ENCODE assay signal across 9 cellular contexts in the genomic region with DNA sequence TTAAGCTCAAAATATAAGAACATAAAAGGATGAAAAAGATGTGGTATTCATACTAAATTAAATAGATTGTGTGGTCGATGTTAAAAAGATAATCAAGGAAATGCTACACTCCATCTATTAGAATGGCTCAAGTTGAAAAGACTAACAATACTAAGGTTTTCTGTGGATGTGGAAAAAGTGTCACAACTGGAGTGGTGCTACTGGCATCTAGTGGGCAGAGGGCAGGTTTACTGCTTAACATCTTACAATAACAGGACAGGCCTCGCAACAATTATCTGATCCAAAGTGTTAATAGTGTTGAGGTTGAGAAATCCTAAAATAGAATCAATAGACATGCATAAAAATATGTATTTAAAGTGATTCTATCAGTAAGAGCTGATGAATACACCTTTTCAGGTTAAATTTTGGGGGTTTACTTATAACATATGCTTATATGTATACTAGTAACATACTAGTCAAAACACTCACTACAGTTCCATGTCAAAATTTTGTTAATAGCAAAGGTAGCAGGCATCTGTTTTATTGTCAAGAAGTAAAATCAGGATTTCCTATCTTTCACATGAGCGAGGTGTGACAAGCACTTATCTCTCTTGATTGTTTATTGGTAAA.
DNase-seq lines count a peak whose midpoint lies in the region; ATAC-seq and TF ChIP-seq lines count a peak whose summit lies in the region.
"Had no signal": no experiment of that assay in that cellular context is flagged by ENCODE, and none has a peak within 500 bp of the region (broad histone marks: within the 10 kb centered on the region; RNA-seq: fewer than 3 reads in every experiment).

No MANE protein-coding gene starts in this region.

- no peaks in the 10 kb centered on the region for H3K27me3 Mint-ChIP-seq in activated naive CD4-positive, alpha-beta T cell treated with anti-CD3 and anti-CD28 coated beads, Interleukin-2, amount 10 ng/mL, durations not matched to agents 7 days and 5 days

- H3K4me3 ChIP-seq in AG04450 (ENCODE audit: low read depth, low read length) (no peak overlapping the region), foreskin fibroblast (ENCODE audit: low read depth in 1 of 2, low read length in 2 of 2) (no peak overlapping the region), gastrocnemius medialis (no peak overlapping the region)

- H3K36me3 ChIP-seq in gastrocnemius medialis, result no peaks in the 10 kb centered on the region

- intact Hi-C loops in gastrocnemius medialis (cut with DNase I; ENCODE audit: low total_unique reads), result no loop called here

- no peaks in the 10 kb centered on the region for H3K9me3 Mint-ChIP-seq in activated naive CD4-positive, alpha-beta T cell treated with anti-CD3 and anti-CD28 coated beads, Interleukin-2, amount 10 ng/mL, durations not matched to agents 7 days and 5 days
- H3K9me3 Mint-ChIP-seq: stimulated activated naive CD8-positive, alpha-beta T cell treated with anti-CD3 and anti-CD28 coated beads, Interleukin-15, Interleukin-2, amounts not matched to agents 100 ng/mL and 50 ng/mL, for 24 hours had no signal

- peak; percentile 61 for ATAC-seq in GM21723 (IDR thresholded peaks at IDR 0.05; ENCODE audit: unreplicated experiment)
- ATAC-seq in gastrocnemius medialis, result no peak

- no peak overlapping the region for H3K27ac Mint-ChIP-seq in activated naive CD4-positive, alpha-beta T cell treated with anti-CD3 and anti-CD28 coated beads, Interleukin-2, amount 10 ng/mL, durations not matched to agents 7 days and 5 days
- H3K27ac Mint-ChIP-seq: stimulated activated naive CD8-positive, alpha-beta T cell treated with anti-CD3 and anti-CD28 coated beads, Interleukin-15, Interleukin-2, amounts not matched to agents 100 ng/mL and 50 ng/mL, for 24 hours had no signal

- in situ Hi-C loops in gastrocnemius medialis (cut with MboI; ENCODE audit: low sequenced_read_pairs in 4 of 4), result no loop called here

- CTCF ChIA-PET in AG04450 (lab: Charles Lee), result interaction anchor here (0.5 to 4.7 kb wide), 39 partner anchors 8 to 747 kb away, joined by 3 to 54 read pairs (median 4); partner anchors contain the start of gene TMEFF2
- CTCF ChIA-PET in activated naive CD4-positive, alpha-beta T cell treated with anti-CD3 and anti-CD28 coated beads, Interleukin-2, amount 10 ng/mL, durations not matched to agents 7 days and 5 days (lab: Charles Lee), result interaction anchor here (0.6 kb wide), 1 partner anchor 35 kb away, joined by 3 read pairs; no protein-coding TSS in a partner anchor

- peak; percentile 23 for DNase-seq in AG04450 (ENCODE audit: low read depth, low spot score)
- DNase-seq in OCI-M1 (lab: John Stamatoyannopoulos, UW), result peak; percentile 62
- DNase-seq in foreskin fibroblast, result peak; percentile 37 to 78
- DNase-seq in stimulated activated CD4-positive, alpha-beta T cell treated with anti-CD3 and anti-CD28 coated beads, Interleukin-2, amount 100 ng/mL, for 24 hours, result no peak
- no peak for DNase-seq in activated naive CD4-positive, alpha-beta T cell treated with anti-CD3 and anti-CD28 coated beads, Interleukin-2, amount 10 ng/mL, durations not matched to agents 7 days and 5 days
- DNase-seq in gastrocnemius medialis, result no peak
- no peak for DNase-seq in activated gamma-delta T cell treated with Interleukin-2 at 50 U/mL for 16 hours

- H3K36me3 Mint-ChIP-seq in activated naive CD4-positive, alpha-beta T cell treated with anti-CD3 and anti-CD28 coated beads, Interleukin-2, amount 10 ng/mL, durations not matched to agents 7 days and 5 days, result no peaks in the 10 kb centered on the region

- H3K27ac ChIP-seq in AG04450 (ENCODE audit: low read depth, low read length) (no peak overlapping the region), gastrocnemius medialis (no peak overlapping the region)

- POLR2A ChIA-PET in AG04450 (lab: Yijun Ruan, JAX), result no interaction called here

- H3K4me3 Mint-ChIP-seq in activated naive CD4-positive, alpha-beta T cell treated with anti-CD3 and anti-CD28 coated beads, Interleukin-2, amount 10 ng/mL, durations not matched to agents 7 days and 5 days, result no peak overlapping the region
- H3K4me3 Mint-ChIP-seq: stimulated activated naive CD8-positive, alpha-beta T cell treated with anti-CD3 and anti-CD28 coated beads, Interleukin-15, Interleukin-2, amounts not matched to agents 100 ng/mL and 50 ng/mL, for 24 hours had no signal

- peak; percentile 72 for TF ChIP-seq CTCF in AG04450 (IDR thresholded peaks at IDR 0.05; ENCODE audit: low read depth, low read length)
- peak; percentile 55 for TF ChIP-seq CTCF in foreskin fibroblast (IDR thresholded peaks at IDR 0.05; ENCODE audit: low read depth, low read length)
- no peak for TF ChIP-seq CTCF in gastrocnemius medialis (IDR thresholded peaks at IDR 0.05 in 4 of 5, conservative IDR thresholded peaks at IDR 0.05 in 1 of 5)

- no peaks in the 10 kb centered on the region for H3K4me1 ChIP-seq in gastrocnemius medialis

- H3K9me3 ChIP-seq in AG04450 (ENCODE audit: control insufficient read depth, insufficient read depth, low read length) (no peaks in the 10 kb centered on the region), gastrocnemius medialis (no peaks in the 10 kb centered on the region)

- TF ChIP-seq POLR2A in gastrocnemius medialis (IDR thresholded peaks at IDR 0.05), result no peak

- H3K27me3 ChIP-seq in AG04450 (ENCODE audit: control insufficient read depth, insufficient read depth, low read length), result no peaks in the 10 kb centered on the region
- no peaks in the 10 kb centered on the region for H3K27me3 ChIP-seq in gastrocnemius medialis

- H3K4me1 Mint-ChIP-seq in activated naive CD4-positive, alpha-beta T cell treated with anti-CD3 and anti-CD28 coated beads, Interleukin-2, amount 10 ng/mL, durations not matched to agents 7 days and 5 days, result no peaks in the 10 kb centered on the region

Comparison
In these comparisons a context has a peak if more than half of its experiments do, and no peak if none do; other contexts are left out.
1. DNase-seq: peak in AG04450 (single experiment), OCI-M1 (single experiment) and foreskin fibroblast (2 of 2); none in stimulated activated CD4-positive, alpha-beta T cell treated with anti-CD3 and anti-CD28 coated beads, Interleukin-2, amount 100 ng/mL, for 24 hours (0 of 2), activated naive CD4-positive, alpha-beta T cell treated with anti-CD3 and anti-CD28 coated beads, Interleukin-2, amount 10 ng/mL, durations not matched to agents 7 days and 5 days (single experiment), gastrocnemius medialis (0 of 2) and activated gamma-delta T cell treated with Interleukin-2 at 50 U/mL for 16 hours (single experiment).
2. CTCF ChIP-seq: peak in AG04450 (single experiment) and foreskin fibroblast (single experiment); none in gastrocnemius medialis (0 of 5).